ENCODE assay signal across 13 cellular contexts in genomic region chr16:24747425-24747824, GRCh38. TPM values are rescaled to one million over a fixed set of nuclear protein-coding genes. Genes with fewer than 3 reads are reported as not detected.
DNase-seq lines count a peak whose midpoint lies in the region; ATAC-seq and TF ChIP-seq lines count a peak whose summit lies in the region.
"Had no signal": no experiment of that assay in that cellular context is flagged by ENCODE, and none has a peak within 500 bp of the region (broad histone marks: within the 10 kb centered on the region; RNA-seq: fewer than 3 reads in every experiment).

No MANE protein-coding gene starts in this region.

- H3K4me3 ChIP-seq in SK-N-SH (ENCODE audit: low read depth in 2 of 2, low read length in 1 of 2) (no peak overlapping the region), adrenal gland (no peak overlapping the region), parathyroid adenoma (ENCODE audit: low read depth, low read length) (no peak overlapping the region), mucosa of descending colon (no peak overlapping the region)
- H3K4me3 ChIP-seq: heart left ventricle, upper lobe of right lung had no signal

- no peaks in the 10 kb centered on the region for H3K27me3 ChIP-seq in SK-N-SH (ENCODE audit: insufficient read depth)
- H3K27me3 ChIP-seq in adrenal gland = no peaks in the 10 kb centered on the region
- H3K27me3 ChIP-seq in parathyroid adenoma (ENCODE audit: control insufficient read depth, insufficient read depth, low read length) = no peaks in the 10 kb centered on the region
- H3K27me3 ChIP-seq: heart left ventricle, upper lobe of right lung had no signal

- CTCF ChIA-PET in SK-N-SH (lab: Yijun Ruan, JAX) = no interaction called here

- peak overlapping the region; percentile 75 for H3K27ac Mint-ChIP-seq in HFFc6

- peaks cover 98% of the 10 kb centered on the region for H4K20me1 ChIP-seq in SK-N-SH (ENCODE audit: insufficient read depth)

- H3K79me2 ChIP-seq in SK-N-SH (ENCODE audit: insufficient read depth) = peaks cover 100% of the 10 kb centered on the region
- H3K79me2 ChIP-seq in parathyroid adenoma = peaks cover 81% of the 10 kb centered on the region

- peaks cover 11 to 29% of the 10 kb centered on the region in 2 experiments for H3K36me3 ChIP-seq in SK-N-SH (replicated peaks in 1 of 2; ENCODE audit: control insufficient read depth in 1 of 2, insufficient read depth in 2 of 2, low read length in 1 of 2)
- no peaks in the 10 kb centered on the region for H3K36me3 ChIP-seq in adrenal gland (replicated peaks in 1 of 2)
- H3K36me3 ChIP-seq in parathyroid adenoma (ENCODE audit: control insufficient read depth, insufficient read depth, low read length) = no peaks in the 10 kb centered on the region
- H3K36me3 ChIP-seq in mucosa of descending colon (ENCODE audit: low read depth) = no peaks in the 10 kb centered on the region
- H3K36me3 ChIP-seq: upper lobe of right lung had no signal

- H3K9me2 ChIP-seq in SK-N-SH = no peaks in the 10 kb centered on the region

- no peak for ATAC-seq in SK-N-SH treated with all-trans-retinoic acid at 6 μM for 48 hours
- no peak for ATAC-seq in mucosa of descending colon

- H2AFZ ChIP-seq in SK-N-SH (ENCODE audit: low read depth) (no peak overlapping the region), parathyroid adenoma (no peak overlapping the region)

- TF ChIP-seq RAD21 in SK-N-SH (IDR thresholded peaks at IDR 0.05; ENCODE audit: low read length) = no peak

- DNase-seq in SK-N-SH (no peak), HFFc6 (no peak), adrenal gland (no peak), mucosa of descending colon (no peak), hippocampal formation (lab: John Stamatoyannopoulos, UW) (no peak), NCI-H1436 (lab: John Stamatoyannopoulos, UW) (no peak)
- DNase-seq: DMS 273 treated with DMSO at 0.1 percent for 48 hours; effector memory CD4-positive, alpha-beta T cell; heart left ventricle; stimulated activated CD4-positive, alpha-beta T cell treated with anti-CD3 and anti-CD28 coated beads, Interleukin-15, amount 100 ng/mL, for 24 hours; upper lobe of right lung had no signal

- H3K4me2 ChIP-seq in SK-N-SH (peak overlapping the region; percentile 33; the same call in 1 of the 2 replicates), parathyroid adenoma (ENCODE audit: low read length) (peak overlapping the region; percentile 4)

- no peak for TF ChIP-seq EP300 in SK-N-SH (IDR thresholded peaks at IDR 0.05; ENCODE audit: borderline replicate concordance in 1 of 2, low read depth in 1 of 2, low read length in 1 of 2)

- peaks cover 13% of the 10 kb centered on the region for H3K36me3 Mint-ChIP-seq in HFFc6 (ENCODE audit: low read depth)

- POLR2A ChIA-PET in SK-N-SH (lab: Yijun Ruan, JAX) = no interaction called here

- TF ChIP-seq POLR2A in adrenal gland (IDR thresholded peaks at IDR 0.05) = no peak

- no peak overlapping the region for H3K9ac ChIP-seq in SK-N-SH
- H3K9ac ChIP-seq in parathyroid adenoma = no peak overlapping the region

- no peaks in the 10 kb centered on the region for H3K9me3 Mint-ChIP-seq in HFFc6

- TF ChIP-seq CTCF in SK-N-SH (IDR thresholded peaks at IDR 0.05) (no peak), HFFc6 (IDR thresholded peaks at IDR 0.05) (no peak), adrenal gland (IDR thresholded peaks at IDR 0.05) (no peak), parathyroid adenoma (IDR thresholded peaks at IDR 0.05) (no peak), mucosa of descending colon (IDR thresholded peaks at IDR 0.05) (no peak)

- H3K4me1 ChIP-seq in SK-N-SH (ENCODE audit: control insufficient read depth in 1 of 2, insufficient read depth in 2 of 2, low read depth in 1 of 2, low read length in 1 of 2) = peaks cover 12 to 22% of the 10 kb centered on the region in 2 experiments
- peaks cover 48 to 97% of the 10 kb centered on the region in 2 donors for H3K4me1 ChIP-seq in adrenal gland (replicated peaks in 1 of 2)
- peaks cover 36% of the 10 kb centered on the region for H3K4me1 ChIP-seq in parathyroid adenoma
- peaks cover 14% of the 10 kb centered on the region for H3K4me1 ChIP-seq in mucosa of descending colon (ENCODE audit: low read depth)

- no peaks in the 10 kb centered on the region for H3K9me3 ChIP-seq in SK-N-SH
- no peaks in the 10 kb centered on the region for H3K9me3 ChIP-seq in adrenal gland (replicated peaks in 1 of 3)
- H3K9me3 ChIP-seq in parathyroid adenoma (ENCODE audit: control insufficient read depth, low read length) = no peaks in the 10 kb centered on the region
- no peaks in the 10 kb centered on the region for H3K9me3 ChIP-seq in mucosa of descending colon
- H3K9me3 ChIP-seq: heart left ventricle, upper lobe of right lung had no signal

- peak overlapping the region; percentile 39 to 78; a peak in 3 of 4 replicates for H3K27ac ChIP-seq in SK-N-SH (ENCODE audit: low read depth in 2 of 2, low read length in 1 of 2)
- peak overlapping the region in 3 of 5 donors; percentile 27 to 64 (median 52) for H3K27ac ChIP-seq in adrenal gland
- no peak overlapping the region for H3K27ac ChIP-seq in parathyroid adenoma

- WGBS in SK-N-SH (ENCODE audit: low lambda C conversion rate) = 95% methylated on average over 2 of the region's 2 CpGs
- 73 to 84% (median 76%) methylated on average over 2 of the region's 2 CpGs for WGBS in adrenal gland, 4 donors

- H3K4me3 Mint-ChIP-seq in HFFc6 = no peak overlapping the region; the same call in 1 of the 2 replicates

- H3K4me1 Mint-ChIP-seq in HFFc6 (ENCODE audit: low read depth) = peaks cover 65% of the 10 kb centered on the region

- intact Hi-C loops in adrenal gland (cut with DNase I) (no loop called here), mucosa of descending colon (cut with DNase I, micrococcal nuclease) (no loop called here)

- peaks cover 22% of the 10 kb centered on the region for H3F3A ChIP-seq in SK-N-SH (replicated peaks; ENCODE audit: insufficient read depth)

- no peaks in the 10 kb centered on the region for H3K27me3 Mint-ChIP-seq in HFFc6 (ENCODE audit: insufficient read depth)

TF ChIP-seq in SK-N-SH, 30 proteins besides CTCF, POLR2A, EP300 and RAD21:
- TF ChIP-seq USF1 (IDR thresholded peaks at IDR 0.05; ENCODE audit: borderline replicate concordance, low read depth) (no peak), EZH2phosphoT487 (IDR thresholded peaks at IDR 0.05; ENCODE audit: borderline replicate concordance, low read depth) (no peak), CHD2 (IDR thresholded peaks at IDR 0.05; ENCODE audit: low read length, partially characterized antibody) (no peak), MXI1 (IDR thresholded peaks at IDR 0.05; ENCODE audit: low read depth, low read length) (no peak), SIN3A (IDR thresholded peaks at IDR 0.05; ENCODE audit: borderline replicate concordance, low read depth, low read length) (no peak), PBX3 (IDR thresholded peaks at IDR 0.05) (no peak), TCF12 (IDR thresholded peaks at IDR 0.05) (no peak)
TF ChIP-seq in SK-N-SH: peak in this region for 0.

TF ChIP-seq in SK-N-SH treated with all-trans-retinoic acid at 6 μM for 48 hours, 23 proteins besides CTCF, POLR2A, EP300 and RAD21 (continues in another document):
- no peak for TF ChIP-seq ARNTL (CRISPR knock-in tag; IDR thresholded peaks at IDR 0.05; ENCODE audit: borderline replicate concordance, low read depth)
- no peak for TF ChIP-seq TCF4 (CRISPR knock-in tag; IDR thresholded peaks at IDR 0.05; ENCODE audit: borderline replicate concordance)
- no peak for TF ChIP-seq ZFP30 (CRISPR knock-in tag; IDR thresholded peaks at IDR 0.05)
- TF ChIP-seq, protein P1, sequence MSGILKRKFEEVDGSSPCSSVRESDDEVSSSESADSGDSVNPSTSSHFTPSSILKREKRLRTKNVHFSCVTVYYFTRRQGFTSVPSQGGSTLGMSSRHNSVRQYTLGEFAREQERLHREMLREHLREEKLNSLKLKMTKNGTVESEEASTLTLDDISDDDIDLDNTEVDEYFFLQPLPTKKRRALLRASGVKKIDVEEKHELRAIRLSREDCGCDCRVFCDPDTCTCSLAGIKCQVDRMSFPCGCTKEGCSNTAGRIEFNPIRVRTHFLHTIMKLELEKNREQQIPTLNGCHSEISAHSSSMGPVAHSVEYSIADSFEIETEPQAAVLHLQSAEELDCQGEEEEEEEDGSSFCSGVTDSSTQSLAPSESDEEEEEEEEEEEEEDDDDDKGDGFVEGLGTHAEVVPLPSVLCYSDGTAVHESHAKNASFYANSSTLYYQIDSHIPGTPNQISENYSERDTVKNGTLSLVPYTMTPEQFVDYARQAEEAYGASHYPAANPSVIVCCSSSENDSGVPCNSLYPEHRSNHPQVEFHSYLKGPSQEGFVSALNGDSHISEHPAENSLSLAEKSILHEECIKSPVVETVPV (CRISPR knock-in tag; IDR thresholded peaks at IDR 0.05) = no peak
- no peak for TF ChIP-seq ZC3H10 (CRISPR knock-in tag; IDR thresholded peaks at IDR 0.05)
- no peak for TF ChIP-seq ZNF565 (CRISPR knock-in tag; conservative IDR thresholded peaks at IDR 0.05; ENCODE audit: low read depth)
- TF ChIP-seq ZNF70 (CRISPR knock-in tag; IDR thresholded peaks at IDR 0.05) = no peak
- TF ChIP-seq POU6F1 (CRISPR knock-in tag; IDR thresholded peaks at IDR 0.05; ENCODE audit: borderline replicate concordance, low read depth) = no peak

RNA-seq across cellular contexts. Expression of gene TNRC6A, which starts 18.0 kb away (rescaled TPM):
- polyA plus RNA-seq in SK-N-SH (2012; rRNA removed) (32.5 and 40.1 TPM in 2 replicates), adrenal gland (10 to 100 TPM; 38.7 to 69.3 (median 42.3) TPM)
- polyA plus RNA-seq in SK-N-SH (2012; cell fraction: cytosol; rRNA removed) = 16.0 and 19.0 TPM in 2 replicates
- 127 and 149 TPM in 2 replicates for polyA plus RNA-seq in SK-N-SH (2012; cell fraction: nucleus; rRNA removed)
- 10 to 100 TPM; 40.7 to 49.3 (median 41.7) TPM for total RNA-seq in HFFc6 (2021; fragmentation: NEBNext Ultra II Directional; extraction: Animal tissue kit (Norgen Biotek cat#: 25700))
- total RNA-seq in adrenal gland (10 to 100 TPM; 32.0 to 83.3 (median 54.0) TPM), mucosa of descending colon (10 to 100 TPM; 40.5 to 83.7 (median 47.8) TPM)
